Comparison of ENCODE assay signal across 22 cellular contexts in the genomic region with DNA sequence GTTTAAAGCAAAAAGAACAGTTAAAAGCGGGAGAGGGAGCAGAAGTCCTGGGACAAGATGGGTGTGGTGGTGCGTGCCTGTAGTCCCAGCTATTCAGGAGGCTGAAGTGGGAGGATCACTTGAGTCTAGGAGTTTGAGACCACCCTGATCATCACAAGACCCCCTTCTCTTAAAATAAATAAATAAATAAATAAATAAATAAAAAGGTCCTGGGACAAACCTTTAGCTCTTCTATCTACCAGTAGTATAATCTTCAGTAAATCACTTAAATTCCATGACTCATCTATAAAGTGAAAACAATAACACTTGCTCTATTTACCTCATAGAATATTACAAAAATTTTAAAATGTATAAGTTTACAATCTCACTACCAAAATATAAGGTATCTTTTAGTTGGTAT. TPM values are rescaled to one million over a fixed set of nuclear protein-coding genes. Genes with fewer than 3 reads are reported as not detected.
"Had no signal": no experiment of that assay in that cellular context is flagged by ENCODE, and none has a peak within 500 bp of the region (broad histone marks: within the 10 kb centered on the region; RNA-seq: fewer than 3 reads in every experiment).

No MANE protein-coding gene starts in this region.

- H3K9me3 Mint-ChIP-seq: naive thymus-derived CD4-positive, alpha-beta T cell; neural crest cell had no signal

- H3K27ac ChIP-seq: gastrocnemius medialis, pancreas, upper lobe of left lung, uterus had no signal

- FAIRE-seq: endometrium, islet of Langerhans, pancreas, small intestine had no signal

- H3K4me3 ChIP-seq: gastrocnemius medialis, heart right ventricle, pancreas, upper lobe of left lung, uterus had no signal

- ATAC-seq: esophagus mucosa; gastrocnemius medialis; left lobe of liver; naive thymus-derived CD4-positive, alpha-beta T cell; pancreas had no signal

- H3K4me1 ChIP-seq: pancreas, uterus had no signal

- H3K36me3 ChIP-seq: gastrocnemius medialis, pancreas, uterus had no signal

- DNase-seq: effector memory CD4-positive, alpha-beta T cell; gastrocnemius medialis; heart right ventricle; hypothalamus; mammary epithelial cell; naive thymus-derived CD4-positive, alpha-beta T cell; pancreas; right cardiac atrium; small intestine; stimulated activated CD4-positive, alpha-beta T cell treated with anti-CD3 and anti-CD28 coated beads, Interleukin-12 subunit alpha, Interleukin-12 subunit beta, amount 100 ng/mL, for 4 hours; stimulated activated naive CD4-positive, alpha-beta T cell treated with Interleukin-2 at 50 U/mL for 16 hours; upper lobe of left lung; uterus had no signal

- H3K4me3 Mint-ChIP-seq: naive thymus-derived CD4-positive, alpha-beta T cell; neural crest cell had no signal

- H3K9me3 ChIP-seq: gastrocnemius medialis, heart right ventricle, pancreas, upper lobe of left lung, uterus had no signal

- H3K27ac Mint-ChIP-seq: progenitor cell of endocrine pancreas had no signal

- H3K27me3 ChIP-seq: gastrocnemius medialis, heart right ventricle, pancreas, upper lobe of left lung, uterus had no signal

- H3K27me3 Mint-ChIP-seq: naive thymus-derived CD4-positive, alpha-beta T cell; progenitor cell of endocrine pancreas had no signal

RNA-seq across cellular contexts. Expression of gene AQP6, which starts 46.8 kb away (rescaled TPM):
- total RNA-seq: esophagus mucosa; fibroblast of villous mesenchyme; gastrocnemius medialis; heart right ventricle; mesenteric fat pad; mononuclear cell; naive thymus-derived CD4-positive, alpha-beta T cell had no signal
- polyA plus RNA-seq: naive thymus-derived CD4-positive, alpha-beta T cell had no signal

RNA-seq across cellular contexts. Expression of gene AQP5, which starts 57.9 kb away (rescaled TPM):
- total RNA-seq: fibroblast of villous mesenchyme; gastrocnemius medialis; left lobe of liver; mesenteric fat pad; mononuclear cell; naive thymus-derived CD4-positive, alpha-beta T cell had no signal
- polyA plus RNA-seq: mammary epithelial cell; naive thymus-derived CD4-positive, alpha-beta T cell had no signal
